9 cellular contexts compared by ENCODE assay signal in genomic region chr14:65461730-65462129, GRCh38. TPM values are rescaled to one million over a fixed set of nuclear protein-coding genes. Genes with fewer than 3 reads are reported as not detected.
A peak's percentile ranks its signal among the peaks of the same experiment; 100 is the strongest.
DNase-seq lines count a peak whose midpoint lies in the region; ATAC-seq, FAIRE-seq and TF ChIP-seq lines count a peak whose summit lies in the region.
"Had no signal": no experiment of that assay in that cellular context is flagged by ENCODE, and none has a peak within 500 bp of the region (broad histone marks: within the 10 kb centered on the region; RNA-seq: fewer than 3 reads in every experiment).

No MANE protein-coding gene starts in this region.

- peaks cover 24% of the 10 kb centered on the region for H3K36me3 ChIP-seq in SJSA1
- no peaks in the 10 kb centered on the region for H3K36me3 ChIP-seq in keratinocyte (ENCODE audit: control insufficient read depth in 2 of 2, extremely low read depth in 1 of 2, insufficient read depth in 2 of 2, low read length in 2 of 2)
- peaks cover 4% of the 10 kb centered on the region for H3K36me3 ChIP-seq in effector memory CD4-positive, alpha-beta T cell (ENCODE audit: control insufficient read depth, insufficient read depth, low read length)
- H3K36me3 ChIP-seq: lower lobe of right lung had no signal

- no peaks in the 10 kb centered on the region for H4K20me1 ChIP-seq in keratinocyte (ENCODE audit: control insufficient read depth, extremely low read depth, insufficient read depth, low read length)

- dilution Hi-C loops in keratinocyte (cut with MboI; ENCODE audit: extremely low pct_ligation_motif_present, low sequenced_read_pairs): no loop called here

- H3K9me3 ChIP-seq in SJSA1 (replicated peaks) (no peaks in the 10 kb centered on the region), keratinocyte (ENCODE audit: control insufficient read depth, low read depth, low read length) (no peaks in the 10 kb centered on the region)
- H3K9me3 ChIP-seq in effector memory CD4-positive, alpha-beta T cell (ENCODE audit: control insufficient read depth, low read length): no peaks in the 10 kb centered on the region
- H3K9me3 ChIP-seq: lower lobe of right lung had no signal

- H3K27ac ChIP-seq in SJSA1: peak overlapping the region; percentile 60
- H3K27ac ChIP-seq in keratinocyte (ENCODE audit: control insufficient read depth, insufficient read depth, low read length): peak overlapping the region; percentile 77
- no peak overlapping the region for H3K27ac ChIP-seq in effector memory CD4-positive, alpha-beta T cell (ENCODE audit: insufficient read depth, low read length, poor library complexity, severe bottlenecking)
- H3K27ac ChIP-seq: lower lobe of right lung had no signal

- H3K27me3 ChIP-seq in SJSA1 (replicated peaks) (no peaks in the 10 kb centered on the region), keratinocyte (ENCODE audit: control insufficient read depth, extremely low read depth, insufficient read depth, low read length) (no peaks in the 10 kb centered on the region)
- H3K27me3 ChIP-seq in effector memory CD4-positive, alpha-beta T cell (replicated peaks; ENCODE audit: control insufficient read depth, insufficient read depth, low read length, poor library complexity, severe bottlenecking): no peaks in the 10 kb centered on the region

- no peak overlapping the region for H2AFZ ChIP-seq in keratinocyte (ENCODE audit: control insufficient read depth, low read length)

- H3K4me1 ChIP-seq in SJSA1 (replicated peaks) (peaks cover 22% of the 10 kb centered on the region), keratinocyte (ENCODE audit: control insufficient read depth, extremely low read depth, insufficient read depth, low read length) (peaks cover 25% of the 10 kb centered on the region)
- no peaks in the 10 kb centered on the region for H3K4me1 ChIP-seq in effector memory CD4-positive, alpha-beta T cell (ENCODE audit: control insufficient read depth, insufficient read depth, low read length, poor library complexity, severe bottlenecking)
- H3K4me1 ChIP-seq: lower lobe of right lung had no signal

- no peak for TF ChIP-seq CTCF in keratinocyte (optimal IDR thresholded peaks at IDR 0.05 in 1 of 3, IDR thresholded peaks at IDR 0.05 in 1 of 3, conservative IDR thresholded peaks at IDR 0.05 in 1 of 3; ENCODE audit: extremely low read depth in 1 of 3, insufficient read depth in 2 of 3, low read length in 3 of 3)

- H3K79me2 ChIP-seq in keratinocyte (ENCODE audit: control insufficient read depth, insufficient read depth, low read length): no peaks in the 10 kb centered on the region

- H3K4me3 ChIP-seq in SJSA1 (no peak overlapping the region), keratinocyte (ENCODE audit: control insufficient read depth in 2 of 3, extremely low read depth in 1 of 3, insufficient read depth in 2 of 3, low read depth in 1 of 3, low read length in 3 of 3) (peak overlapping the region in 1 of 3 experiments; percentile 14)
- H3K4me3 ChIP-seq in effector memory CD4-positive, alpha-beta T cell (ENCODE audit: insufficient read depth, low read depth, low read length, poor library complexity, severe bottlenecking): no peak overlapping the region
- H3K4me3 ChIP-seq: lower lobe of right lung had no signal

- ATAC-seq in GM18517 (IDR thresholded peaks at IDR 0.05; ENCODE audit: unreplicated experiment) (peak; percentile 32), HG02870 (IDR thresholded peaks at IDR 0.05; ENCODE audit: unreplicated experiment) (peak; percentile 14), HG03520 (IDR thresholded peaks at IDR 0.05; ENCODE audit: unreplicated experiment) (no peak)
- ATAC-seq: lower lobe of right lung had no signal

- H3K4me2 ChIP-seq in keratinocyte (ENCODE audit: control insufficient read depth, extremely low read depth, insufficient read depth, low read depth, low read length): no peak overlapping the region

- DNase-seq in SJSA1 (ENCODE audit: low read depth in 1 of 2, low spot score in 2 of 2) (no peak), keratinocyte (ENCODE audit: low read depth, low spot score) (no peak), hypothalamus (lab: John Stamatoyannopoulos, UW) (no peak), CD1c-positive myeloid dendritic cell (ENCODE audit: extremely low spot score) (no peak)
- no peak for DNase-seq in effector memory CD4-positive, alpha-beta T cell
- DNase-seq: lower lobe of right lung had no signal

- FAIRE-seq in keratinocyte (lab: Jason Lieb, UNC): no peak

- no peak overlapping the region for H3K9ac ChIP-seq in keratinocyte (ENCODE audit: control insufficient read depth, extremely low read depth, insufficient read depth, low read length)

- H3K9me1 ChIP-seq in keratinocyte (ENCODE audit: control insufficient read depth, extremely low read depth, insufficient read depth, low read length): no peaks in the 10 kb centered on the region

RNA-seq across cellular contexts. Expression of gene FUT8, which starts 49.2 kb away (rescaled TPM):
- 69.2 and 78.0 TPM in 2 replicates for total RNA-seq in SJSA1 (2014; rRNA removed; shearing (Covaris generic))
- 8.8 to 15.0 TPM (median 12.5 TPM) in 3 replicates for polyA plus RNA-seq in keratinocyte
- 6.1 TPM for polyA plus RNA-seq in keratinocyte (2011; ENCODE audit: low read depth)
- 4.9 and 7.5 TPM in 2 replicates for polyA plus RNA-seq in keratinocyte (2011; cell fraction: cytosol; rRNA removed)
- 8.8 and 10.0 TPM in 2 replicates for polyA plus RNA-seq in keratinocyte (2011; cell fraction: nucleus; rRNA removed)
- 4.1 and 11.2 TPM in 2 replicates for polyA plus RNA-seq in keratinocyte (2012; ENCODE audit: low replicate concordance)
- 6.1 to 22.3 TPM (median 16.9 TPM) in 3 replicates for polyA minus RNA-seq in keratinocyte
- polyA minus RNA-seq in keratinocyte (2011; cell fraction: cytosol; rRNA and poly(A)+ RNA removed): 6.1 TPM
- polyA minus RNA-seq in keratinocyte (2011; cell fraction: nucleus; rRNA and poly(A)+ RNA removed): 9.9 and 21.5 TPM in 2 replicates
